ENCODE assay signal across 14 cellular contexts in the genomic region with DNA sequence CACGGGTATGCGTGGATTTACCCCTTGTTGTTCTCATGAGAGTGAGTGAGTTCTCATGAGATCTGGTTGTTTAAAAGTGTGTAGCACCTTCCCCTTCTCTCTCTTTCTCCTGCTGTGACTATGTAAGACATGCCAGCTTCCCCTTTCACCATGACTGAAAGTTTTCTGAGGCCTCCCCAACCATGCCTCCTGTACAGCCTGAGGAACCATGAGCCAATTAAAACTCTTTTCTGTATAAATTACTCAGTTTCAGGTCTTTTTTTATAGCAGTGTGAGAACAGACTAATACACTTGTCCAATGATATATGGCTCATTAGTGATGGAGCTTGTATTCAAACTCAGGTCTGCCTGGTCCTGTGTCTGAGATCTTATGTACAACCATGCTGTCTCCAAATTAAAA. TPM values are rescaled to one million over a fixed set of nuclear protein-coding genes. Genes with fewer than 3 reads are reported as not detected.
A peak's percentile ranks its signal among the peaks of the same experiment; 100 is the strongest.
DNase-seq lines count a peak whose midpoint lies in the region; ATAC-seq and TF ChIP-seq lines count a peak whose summit lies in the region.
"Had no signal": no experiment of that assay in that cellular context is flagged by ENCODE, and none has a peak within 500 bp of the region (broad histone marks: within the 10 kb centered on the region; RNA-seq: fewer than 3 reads in every experiment).

No MANE protein-coding gene starts in this region.

- H3K36me3 ChIP-seq in heart right ventricle: no peaks in the 10 kb centered on the region
- no peaks in the 10 kb centered on the region for H3K36me3 ChIP-seq in upper lobe of left lung
- H3K36me3 ChIP-seq: BE2C, right lobe of liver had no signal

- peak; percentile 41 for DNase-seq in NB4 (ENCODE audit: low read depth)
- DNase-seq in NCI-H2107 treated with DMSO at 0.1 percent for 48 hours (lab: John Stamatoyannopoulos, UW; ENCODE audit: unreplicated experiment): no peak
- no peak for DNase-seq in heart right ventricle
- DNase-seq in amygdala (lab: John Stamatoyannopoulos, UW): no peak
- DNase-seq in upper lobe of left lung: no peak
- DNase-seq: BE2C, H9, mucosa of descending colon, NCI-H526, right lobe of liver, SW 1271 had no signal

- TF ChIP-seq CTCF in NB4 (IDR thresholded peaks at IDR 0.05; ENCODE audit: low read depth, low read length) (no peak), heart right ventricle (IDR thresholded peaks at IDR 0.05) (no peak), upper lobe of left lung (IDR thresholded peaks at IDR 0.05) (no peak)

- H3K27me3 ChIP-seq in heart right ventricle (peaks cover 0 to 3% (median 0%) of the 10 kb centered on the region in 7 donors), upper lobe of left lung (no peaks in the 10 kb centered on the region)
- H3K27me3 ChIP-seq: BE2C, right lobe of liver had no signal

- ATAC-seq in GM18505 (IDR thresholded peaks at IDR 0.05; ENCODE audit: unreplicated experiment): peak; percentile 99
- peak; percentile 83 for ATAC-seq in GM21423 (IDR thresholded peaks at IDR 0.05; ENCODE audit: unreplicated experiment)
- ATAC-seq in HG03064 (IDR thresholded peaks at IDR 0.05; ENCODE audit: low read depth, unreplicated experiment): peak; percentile 88
- ATAC-seq in heart right ventricle: no peak
- ATAC-seq in upper lobe of left lung (ENCODE audit: low FRiP score in 2 of 2): no peak
- ATAC-seq: mucosa of descending colon, right lobe of liver had no signal

- no peak for TF ChIP-seq POLR2A in GM18505 (IDR thresholded peaks at IDR 0.05; ENCODE audit: borderline replicate concordance, extremely low read depth, insufficient read depth, insufficient read length)
- no peak for TF ChIP-seq POLR2A in NB4 (IDR thresholded peaks at IDR 0.05; ENCODE audit: extremely low read depth, insufficient read length)
- TF ChIP-seq POLR2A in upper lobe of left lung (IDR thresholded peaks at IDR 0.05): no peak

- intact Hi-C loops in heart right ventricle (cut with DNase I): no loop called here

- H3K27ac ChIP-seq in heart right ventricle (no peak overlapping the region), upper lobe of left lung (no peak overlapping the region)
- H3K27ac ChIP-seq: right lobe of liver had no signal

- H3K9me3 ChIP-seq in heart right ventricle (no peaks in the 10 kb centered on the region), upper lobe of left lung (no peaks in the 10 kb centered on the region)
- H3K9me3 ChIP-seq: BE2C, mucosa of descending colon, right lobe of liver had no signal

- H3K4me1 ChIP-seq in heart right ventricle (no peaks in the 10 kb centered on the region), upper lobe of left lung (no peaks in the 10 kb centered on the region)
- H3K4me1 ChIP-seq: BE2C, right lobe of liver had no signal

- H3K4me3 ChIP-seq in NB4 (ENCODE audit: low read depth, low read length) (no peak overlapping the region), heart right ventricle (no peak overlapping the region), upper lobe of left lung (no peak overlapping the region)
- H3K4me3 ChIP-seq: mucosa of descending colon, right lobe of liver had no signal

- WGBS in heart right ventricle, 2 donors: 78 to 97% methylated on average over 2 of the region's 2 CpGs
- WGBS in upper lobe of left lung, 2 donors: 89 to 90% methylated on average over 2 of the region's 2 CpGs

- no peak for TF ChIP-seq EP300 in upper lobe of left lung (IDR thresholded peaks at IDR 0.05)

RNA-seq across cellular contexts. Expression of gene RTL3, which starts 28.5 kb away (rescaled TPM):
- total RNA-seq in heart right ventricle (under 1 TPM in 6 of 10 donors, not detected in 4; 0.10 to 0.59 (median 0.21) TPM), upper lobe of left lung (under 1 TPM in 2 of 6 donors, not detected in 4; 0.10 to 0.31 TPM)
- under 1 TPM in 1 of 2 donors, not detected in 1; 0.01 TPM for polyA plus RNA-seq in heart right ventricle
- total RNA-seq: H9, right lobe of liver had no signal

RNA-seq across cellular contexts. Expression of gene LPAR4, which starts 59.9 kb away (rescaled TPM):
- under 1 TPM in 7 of 10 donors, not detected in 3; 0.13 to 0.49 (median 0.21) TPM for total RNA-seq in heart right ventricle
- under 1 TPM; 0.09 to 0.44 TPM for polyA plus RNA-seq in heart right ventricle
- total RNA-seq in upper lobe of left lung: under 1 TPM in 2 of 6 donors, not detected in 4; 0.10 to 0.14 TPM
- total RNA-seq: right lobe of liver had no signal

Comparison
In these comparisons a context has a peak if more than half of its experiments do, and no peak if none do; other contexts are left out.
1. ATAC-seq: peak in GM18505 (single experiment), GM21423 (single experiment) and HG03064 (single experiment); none in heart right ventricle (0 of 8) and upper lobe of left lung (0 of 2).